In genomic region chr1:155322953-155323728, GRCh38 we compare ENCODE assay signal across 8 cellular contexts. TPM values are rescaled to one million over a fixed set of nuclear protein-coding genes. Genes with fewer than 3 reads are reported as not detected.
A peak's percentile ranks its signal among the peaks of the same experiment; 100 is the strongest.
DNase-seq lines count a peak whose midpoint lies in the region; ATAC-seq and TF ChIP-seq lines count a peak whose summit lies in the region.

No MANE protein-coding gene starts in this region.

- peak overlapping the region; percentile 72 to 80 for H3K4me3 ChIP-seq in right atrium auricular region
- H3K4me3 ChIP-seq in psoas muscle, result peak overlapping the region; percentile 96

- H3K36me3 ChIP-seq in right atrium auricular region (peaks cover 16% of the 10 kb centered on the region), psoas muscle (ENCODE audit: insufficient read depth in 1 of 2, low read depth in 1 of 2) (peaks cover 0 to 26% of the 10 kb centered on the region in 2 donors)

- WGBS in psoas muscle, 3 donors, result 0 to 2% (median 1%) methylated on average over 39 to 58 of the region's 58 CpGs

- TF ChIP-seq CTCF in right atrium auricular region (IDR thresholded peaks at IDR 0.05), result peak; percentile 94 to 96
- peak; percentile 92 for TF ChIP-seq CTCF in psoas muscle (IDR thresholded peaks at IDR 0.05)

- H3K4me1 ChIP-seq in right atrium auricular region, result peaks cover 0 to 46% of the 10 kb centered on the region in 2 donors
- peaks cover 24% of the 10 kb centered on the region for H3K4me1 ChIP-seq in psoas muscle

- H3K27me3 ChIP-seq in right atrium auricular region, result no peaks in the 10 kb centered on the region
- H3K27me3 ChIP-seq in psoas muscle (ENCODE audit: insufficient read depth in 3 of 3, low read length in 2 of 3), result no peaks in the 10 kb centered on the region

- intact Hi-C loops in psoas muscle (cut with DNase I), result loop anchor here (2.0 to 10.0 kb wide), 5 partner anchors 46 to 272 kb away; partner anchors contain the start of gene HCN3 (in 2 of the 2)

- peak; percentile 89 for DNase-seq in GM04503 (ENCODE audit: low read depth)
- DNase-seq in NCI-H1694 treated with DMSO at 0.1 percent for 48 hours (lab: John Stamatoyannopoulos, UW), result peak; percentile 89
- peak; percentile 60 for DNase-seq in T-helper 22 cell (ENCODE audit: low read depth)
- DNase-seq in anterior cingulate cortex (lab: John Stamatoyannopoulos, UW), result peak; percentile 19 to 87 (median 74)
- DNase-seq in right atrium auricular region (ENCODE audit: low spot score), result peak; percentile 92
- DNase-seq in psoas muscle, result peak; percentile 91 to 95
- peak; percentile 93 for DNase-seq in ureter (ENCODE audit: low spot score)

- H3K9me3 ChIP-seq in right atrium auricular region, result no peaks in the 10 kb centered on the region
- H3K9me3 ChIP-seq in psoas muscle, result no peaks in the 10 kb centered on the region

- H3K27ac ChIP-seq in right atrium auricular region (peak overlapping the region; percentile 97 to 99), psoas muscle (peak overlapping the region; percentile 82)

- ATAC-seq in HG02678 (IDR thresholded peaks at IDR 0.05; ENCODE audit: unreplicated experiment), result peak; percentile 47
- ATAC-seq in psoas muscle, result peak; percentile 68 to 76 (median 71)

RNA-seq across cellular contexts. Expression of gene RUSC1, which starts 2.4 kb away (rescaled TPM):
- total RNA-seq in right atrium auricular region (10 to 100 TPM; 20.2 to 23.9 TPM), psoas muscle (10 to 100 TPM in 1 of 4 donors, 1 to 10 TPM in 3; 6.5 to 14.2 (median 8.7) TPM), ureter (31.4 TPM)
- polyA plus RNA-seq in psoas muscle, result 10 to 100 TPM; 10.3 to 21.6 (median 16.4) TPM

RNA-seq across cellular contexts. Expression of gene FDPS, which starts 14.5 kb away (rescaled TPM):
- total RNA-seq in right atrium auricular region, result 10 to 100 TPM; 65.3 to 73.1 TPM
- total RNA-seq in psoas muscle, result 10 to 100 TPM; 46.2 to 60.8 (median 48.8) TPM
- polyA plus RNA-seq in psoas muscle, result 10 to 100 TPM; 53.7 to 85.2 (median 54.9) TPM
- 124 TPM for total RNA-seq in ureter

RNA-seq across cellular contexts. Expression of gene PKLR, which starts 21.9 kb away (rescaled TPM):
- total RNA-seq in right atrium auricular region (not detected), psoas muscle (not detected), ureter (not detected)
- under 1 TPM in 1 of 3 donors, not detected in 2; 0.01 TPM for polyA plus RNA-seq in psoas muscle

RNA-seq across cellular contexts. Expression of gene HCN3, which starts 45.9 kb away (rescaled TPM):
- total RNA-seq in right atrium auricular region (under 1 TPM; 0.35 to 0.41 TPM), psoas muscle (under 1 TPM in 3 of 4 donors, not detected in 1; 0.27 to 0.82 (median 0.32) TPM), ureter (4.7 TPM)
- polyA plus RNA-seq in psoas muscle, result under 1 TPM; 0.38 to 0.97 (median 0.52) TPM

RNA-seq across cellular contexts. Expression of gene CLK2, which starts 49.8 kb away (rescaled TPM):
- total RNA-seq in right atrium auricular region, result 10 to 100 TPM in 1 of 2 donors, 1 to 10 TPM in 1; 9.8 to 16.4 TPM
- total RNA-seq in psoas muscle, result 10 to 100 TPM; 11.7 to 28.5 (median 22.7) TPM
- 10 to 100 TPM; 15.2 to 20.9 (median 15.3) TPM for polyA plus RNA-seq in psoas muscle
- 80.5 TPM for total RNA-seq in ureter

Comparison
In these comparisons a context has a peak if more than half of its experiments do, and no peak if none do; other contexts are left out.
1. Peak in every context shown above with its lines: DNase-seq, ATAC-seq, H3K4me3 ChIP-seq and H3K27ac ChIP-seq.